Comparison of ENCODE assay signal across 1 cellular context in the genomic region with DNA sequence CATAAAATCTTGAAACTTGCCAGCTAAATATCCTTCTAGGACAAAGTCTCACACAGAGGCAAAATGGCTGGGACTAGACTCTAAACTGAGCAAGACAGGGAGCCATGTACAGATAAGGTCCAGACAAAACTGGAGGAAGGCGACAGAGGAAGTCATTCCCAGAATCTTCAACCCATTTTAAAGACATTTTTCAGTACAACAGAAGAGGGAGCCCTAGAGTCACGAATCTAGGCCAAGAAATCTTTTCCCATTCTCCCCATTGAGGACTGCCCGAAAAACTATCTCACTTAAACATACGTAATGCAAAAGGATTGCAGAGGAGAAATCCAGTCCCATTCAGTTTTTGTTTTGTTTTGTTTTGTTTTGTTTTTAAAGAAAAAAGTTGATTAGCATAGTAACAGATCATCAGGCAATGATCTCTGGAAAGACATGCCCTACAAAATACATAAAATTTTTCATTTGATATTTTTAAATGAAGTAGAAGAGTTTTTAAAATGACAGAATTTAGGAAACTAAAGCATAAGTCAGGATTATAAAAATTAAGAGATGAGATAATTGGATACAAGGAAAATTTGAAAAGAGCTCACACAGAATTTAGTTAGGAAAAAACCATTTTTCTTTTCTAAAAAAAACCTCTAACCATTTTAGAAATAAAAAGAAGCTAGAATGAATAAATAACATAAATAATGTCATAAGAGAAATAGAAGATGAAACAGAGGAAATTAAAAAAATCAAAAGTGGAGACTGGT.
TF ChIP-seq lines count a peak whose summit lies in the region.

No MANE protein-coding gene starts in this region.

TF ChIP-seq in K562, 482 proteins besides CTCF, POLR2A, EP300 and RAD21 (continued from another document):
- peak in 1 of 2 experiments; percentile 82; a peak in 2 of 3 replicates for TF ChIP-seq CBX3 (IDR thresholded peaks at IDR 0.05; ENCODE audit: borderline replicate concordance in 1 of 2, low read length in 2 of 2)
- no peak for TF ChIP-seq ZKSCAN3 (CRISPR knock-in tag; IDR thresholded peaks at IDR 0.05)
- peak; percentile 44; the same call in 1 of the 2 replicates for TF ChIP-seq ZNF583 (CRISPR knock-in tag; IDR thresholded peaks at IDR 0.05)
- TF ChIP-seq GTF2F1 (IDR thresholded peaks at IDR 0.05; ENCODE audit: low read depth, low read length): no peak
- TF ChIP-seq TEAD4 (IDR thresholded peaks at IDR 0.05; ENCODE audit: low read length): peak; percentile 42; the same call in 1 of the 2 replicates
- no peak for TF ChIP-seq TEAD4 (CRISPR knock-in tag; IDR thresholded peaks at IDR 0.05; ENCODE audit: borderline replicate concordance)
- 0 out of 2 replicates have a peak, but pooled peaks have one; percentile 28 for TF ChIP-seq CBX5 (IDR thresholded peaks at IDR 0.05; ENCODE audit: borderline replicate concordance, low read depth)
- peak; percentile 70 for TF ChIP-seq U2AF1 (optimal IDR thresholded peaks at IDR 0.05; ENCODE audit: low read depth, low read length)
- peak in 1 of 2 experiments; percentile 4; a peak in 1 of 4 replicates for TF ChIP-seq TRIM24 (IDR thresholded peaks at IDR 0.05)
- TF ChIP-seq SMAD4 (CRISPR knock-in tag; conservative IDR thresholded peaks at IDR 0.05): peak; percentile 85
- TF ChIP-seq ELF4 (CRISPR knock-in tag; IDR thresholded peaks at IDR 0.05): 0 out of 2 replicates have a peak, but pooled peaks have one; percentile 44
- 0 out of 2 replicates have a peak, but pooled peaks have one; percentile 45 for TF ChIP-seq RAD51 (IDR thresholded peaks at IDR 0.05; ENCODE audit: borderline replicate concordance, low read depth)
- 0 out of 2 replicates have a peak, but pooled peaks have one; percentile 22 for TF ChIP-seq MYNN (IDR thresholded peaks at IDR 0.05)
- TF ChIP-seq MYNN (CRISPR knock-in tag; IDR thresholded peaks at IDR 0.05): no peak
- TF ChIP-seq FUS (optimal IDR thresholded peaks at IDR 0.05; ENCODE audit: low read depth, low read length): no peak
- no peak for TF ChIP-seq KAT7 (CRISPR knock-in tag; IDR thresholded peaks at IDR 0.05; ENCODE audit: borderline replicate concordance)
- TF ChIP-seq, protein P1, sequence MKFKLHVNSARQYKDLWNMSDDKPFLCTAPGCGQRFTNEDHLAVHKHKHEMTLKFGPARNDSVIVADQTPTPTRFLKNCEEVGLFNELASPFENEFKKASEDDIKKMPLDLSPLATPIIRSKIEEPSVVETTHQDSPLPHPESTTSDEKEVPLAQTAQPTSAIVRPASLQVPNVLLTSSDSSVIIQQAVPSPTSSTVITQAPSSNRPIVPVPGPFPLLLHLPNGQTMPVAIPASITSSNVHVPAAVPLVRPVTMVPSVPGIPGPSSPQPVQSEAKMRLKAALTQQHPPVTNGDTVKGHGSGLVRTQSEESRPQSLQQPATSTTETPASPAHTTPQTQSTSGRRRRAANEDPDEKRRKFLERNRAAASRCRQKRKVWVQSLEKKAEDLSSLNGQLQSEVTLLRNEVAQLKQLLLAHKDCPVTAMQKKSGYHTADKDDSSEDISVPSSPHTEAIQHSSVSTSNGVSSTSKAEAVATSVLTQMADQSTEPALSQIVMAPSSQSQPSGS (CRISPR knock-in tag; IDR thresholded peaks at IDR 0.05): no peak
- peak; percentile 63 for TF ChIP-seq ZNF384 (IDR thresholded peaks at IDR 0.05; ENCODE audit: low read depth, low read length)
- 0 out of 2 replicates have a peak, but pooled peaks have one; percentile 70 for TF ChIP-seq LARP7 (IDR thresholded peaks at IDR 0.05)
- peak; percentile 29; the same call in 1 of the 2 replicates for TF ChIP-seq DPF2 (IDR thresholded peaks at IDR 0.05)
- peak; percentile 75 for TF ChIP-seq JUND (IDR thresholded peaks at IDR 0.05; ENCODE audit: borderline replicate concordance, low read depth, low read length)
- TF ChIP-seq JUND (tag; IDR thresholded peaks at IDR 0.05; ENCODE audit: borderline replicate concordance, low read depth, low read length): peak; percentile 80; the same call in 2 of the 3 replicates
- TF ChIP-seq GATAD2B (IDR thresholded peaks at IDR 0.05; ENCODE audit: borderline replicate concordance): 0 out of 2 replicates have a peak, but pooled peaks have one; percentile 52
- TF ChIP-seq, protein P2, sequence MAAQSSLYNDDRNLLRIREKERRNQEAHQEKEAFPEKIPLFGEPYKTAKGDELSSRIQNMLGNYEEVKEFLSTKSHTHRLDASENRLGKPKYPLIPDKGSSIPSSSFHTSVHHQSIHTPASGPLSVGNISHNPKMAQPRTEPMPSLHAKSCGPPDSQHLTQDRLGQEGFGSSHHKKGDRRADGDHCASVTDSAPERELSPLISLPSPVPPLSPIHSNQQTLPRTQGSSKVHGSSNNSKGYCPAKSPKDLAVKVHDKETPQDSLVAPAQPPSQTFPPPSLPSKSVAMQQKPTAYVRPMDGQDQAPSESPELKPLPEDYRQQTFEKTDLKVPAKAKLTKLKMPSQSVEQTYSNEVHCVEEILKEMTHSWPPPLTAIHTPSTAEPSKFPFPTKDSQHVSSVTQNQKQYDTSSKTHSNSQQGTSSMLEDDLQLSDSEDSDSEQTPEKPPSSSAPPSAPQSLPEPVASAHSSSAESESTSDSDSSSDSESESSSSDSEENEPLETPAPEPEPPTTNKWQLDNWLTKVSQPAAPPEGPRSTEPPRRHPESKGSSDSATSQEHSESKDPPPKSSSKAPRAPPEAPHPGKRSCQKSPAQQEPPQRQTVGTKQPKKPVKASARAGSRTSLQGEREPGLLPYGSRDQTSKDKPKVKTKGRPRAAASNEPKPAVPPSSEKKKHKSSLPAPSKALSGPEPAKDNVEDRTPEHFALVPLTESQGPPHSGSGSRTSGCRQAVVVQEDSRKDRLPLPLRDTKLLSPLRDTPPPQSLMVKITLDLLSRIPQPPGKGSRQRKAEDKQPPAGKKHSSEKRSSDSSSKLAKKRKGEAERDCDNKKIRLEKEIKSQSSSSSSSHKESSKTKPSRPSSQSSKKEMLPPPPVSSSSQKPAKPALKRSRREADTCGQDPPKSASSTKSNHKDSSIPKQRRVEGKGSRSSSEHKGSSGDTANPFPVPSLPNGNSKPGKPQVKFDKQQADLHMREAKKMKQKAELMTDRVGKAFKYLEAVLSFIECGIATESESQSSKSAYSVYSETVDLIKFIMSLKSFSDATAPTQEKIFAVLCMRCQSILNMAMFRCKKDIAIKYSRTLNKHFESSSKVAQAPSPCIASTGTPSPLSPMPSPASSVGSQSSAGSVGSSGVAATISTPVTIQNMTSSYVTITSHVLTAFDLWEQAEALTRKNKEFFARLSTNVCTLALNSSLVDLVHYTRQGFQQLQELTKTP (IDR thresholded peaks at IDR 0.05; ENCODE audit: low read depth in 1 of 2, partially characterized antibody in 2 of 2): peak in 1 of 2 experiments; percentile 36
- TF ChIP-seq, protein P3, sequence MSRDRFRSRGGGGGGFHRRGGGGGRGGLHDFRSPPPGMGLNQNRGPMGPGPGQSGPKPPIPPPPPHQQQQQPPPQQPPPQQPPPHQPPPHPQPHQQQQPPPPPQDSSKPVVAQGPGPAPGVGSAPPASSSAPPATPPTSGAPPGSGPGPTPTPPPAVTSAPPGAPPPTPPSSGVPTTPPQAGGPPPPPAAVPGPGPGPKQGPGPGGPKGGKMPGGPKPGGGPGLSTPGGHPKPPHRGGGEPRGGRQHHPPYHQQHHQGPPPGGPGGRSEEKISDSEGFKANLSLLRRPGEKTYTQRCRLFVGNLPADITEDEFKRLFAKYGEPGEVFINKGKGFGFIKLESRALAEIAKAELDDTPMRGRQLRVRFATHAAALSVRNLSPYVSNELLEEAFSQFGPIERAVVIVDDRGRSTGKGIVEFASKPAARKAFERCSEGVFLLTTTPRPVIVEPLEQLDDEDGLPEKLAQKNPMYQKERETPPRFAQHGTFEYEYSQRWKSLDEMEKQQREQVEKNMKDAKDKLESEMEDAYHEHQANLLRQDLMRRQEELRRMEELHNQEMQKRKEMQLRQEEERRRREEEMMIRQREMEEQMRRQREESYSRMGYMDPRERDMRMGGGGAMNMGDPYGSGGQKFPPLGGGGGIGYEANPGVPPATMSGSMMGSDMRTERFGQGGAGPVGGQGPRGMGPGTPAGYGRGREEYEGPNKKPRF (IDR thresholded peaks at IDR 0.05; ENCODE audit: low read depth, low read length): no peak
- peak in 1 of 2 experiments; percentile 85; a peak in 1 of 4 replicates for TF ChIP-seq ARNT (IDR thresholded peaks at IDR 0.05)
- 0 out of 2 replicates have a peak, but pooled peaks have one; percentile 60 for TF ChIP-seq FOXM1 (IDR thresholded peaks at IDR 0.05; ENCODE audit: low read depth)
- TF ChIP-seq FOXM1 (CRISPR knock-in tag; IDR thresholded peaks at IDR 0.05; ENCODE audit: low read depth): no peak
- TF ChIP-seq BCOR (IDR thresholded peaks at IDR 0.05): peak; percentile 81
- TF ChIP-seq ZNF24 (IDR thresholded peaks at IDR 0.05): peak; percentile 16; the same call in 1 of the 2 replicates
- TF ChIP-seq ETV1 (tag; conservative IDR thresholded peaks at IDR 0.05; ENCODE audit: low read depth): peak; percentile 60
- TF ChIP-seq MAFG (tag; conservative IDR thresholded peaks at IDR 0.05): 0 out of 2 replicates have a peak, but pooled peaks have one; percentile 14
- TF ChIP-seq, protein P4, sequence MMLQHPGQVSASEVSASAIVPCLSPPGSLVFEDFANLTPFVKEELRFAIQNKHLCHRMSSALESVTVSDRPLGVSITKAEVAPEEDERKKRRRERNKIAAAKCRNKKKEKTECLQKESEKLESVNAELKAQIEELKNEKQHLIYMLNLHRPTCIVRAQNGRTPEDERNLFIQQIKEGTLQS (IDR thresholded peaks at IDR 0.05): peak; percentile 21; the same call in 1 of the 2 replicates
- TF ChIP-seq, protein P4 (CRISPR knock-in tag; conservative IDR thresholded peaks at IDR 0.05): no peak
- no peak for TF ChIP-seq SIN3A (IDR thresholded peaks at IDR 0.05; ENCODE audit: borderline replicate concordance in 2 of 2, control insufficient read depth in 1 of 2, low read depth in 2 of 2, low read length in 2 of 2)
